Comparison of ENCODE assay signal across 11 cellular contexts in the genomic region with DNA sequence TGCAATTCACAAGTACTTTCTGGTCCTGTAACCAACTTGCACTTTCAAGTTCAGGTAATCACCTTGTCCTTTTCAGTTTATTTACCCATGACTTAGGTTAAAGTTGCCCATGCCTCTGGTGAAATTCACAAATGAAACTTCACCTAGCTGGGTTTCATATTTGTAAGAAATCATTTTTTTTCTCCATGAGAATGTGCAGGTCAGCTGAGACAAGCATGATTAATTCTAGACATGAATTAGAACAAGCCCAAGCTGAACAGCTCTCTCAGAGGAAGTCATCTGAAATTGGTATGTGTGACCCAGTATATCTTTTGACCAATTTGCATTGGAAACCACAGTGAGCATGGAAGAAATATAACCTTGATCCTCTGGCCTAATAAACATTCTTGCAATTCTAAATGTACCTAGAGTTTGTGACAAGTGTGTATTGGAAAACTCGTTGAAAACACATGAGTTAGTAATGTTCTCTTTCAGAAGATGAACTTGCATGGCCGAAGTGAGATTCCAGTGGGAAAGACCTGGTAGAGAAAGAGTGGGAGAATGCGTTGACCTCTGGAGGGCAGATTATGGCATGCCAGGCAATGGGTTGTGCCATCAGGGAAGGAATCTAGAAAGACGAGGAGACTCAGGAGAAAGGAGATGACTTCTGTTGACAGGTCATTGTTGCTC.
DNase-seq lines count a peak whose midpoint lies in the region; ATAC-seq and TF ChIP-seq lines count a peak whose summit lies in the region.
"Had no signal": no experiment of that assay in that cellular context is flagged by ENCODE, and none has a peak within 500 bp of the region (broad histone marks: within the 10 kb centered on the region; RNA-seq: fewer than 3 reads in every experiment).

No MANE protein-coding gene starts in this region.

- no peaks in the 10 kb centered on the region for H3K36me3 ChIP-seq in mucosa of rectum (ENCODE audit: control insufficient read depth in 2 of 2, insufficient read depth in 2 of 2, low read length in 2 of 2)
- no peaks in the 10 kb centered on the region for H3K36me3 ChIP-seq in A673 (ENCODE audit: insufficient read depth, low read length, poor library complexity, severe bottlenecking)
- H3K36me3 ChIP-seq: SJSA1 had no signal

- H3K4me1 ChIP-seq in mucosa of rectum (ENCODE audit: control insufficient read depth in 2 of 2, insufficient read depth in 2 of 2, low read length in 2 of 2) = peaks cover 15 to 18% of the 10 kb centered on the region in 2 donors
- H3K4me1 ChIP-seq in A673 (ENCODE audit: insufficient read depth, low read length, poor library complexity, severe bottlenecking) = peaks cover 11% of the 10 kb centered on the region

- POLR2A ChIA-PET in A673 (lab: Charles Lee; ENCODE audit: low non-redundant PET) = no interaction called here

- H3K9me3 ChIP-seq in mucosa of rectum (ENCODE audit: control insufficient read depth in 2 of 2, low read length in 2 of 2) (no peaks in the 10 kb centered on the region), A673 (ENCODE audit: low read depth, low read length, poor library complexity, severe bottlenecking) (no peaks in the 10 kb centered on the region)
- H3K9me3 ChIP-seq: SJSA1 had no signal

- H3K27ac ChIP-seq in mucosa of rectum (ENCODE audit: low read depth in 2 of 2, low read length in 2 of 2) (peak overlapping the region; percentile 69 to 76), A673 (ENCODE audit: low read depth, low read length, poor library complexity, severe bottlenecking) (no peak overlapping the region)
- H3K27ac ChIP-seq: BLaER1 treated with 17β-estradiol and CSF1 and Interleukin-3, amounts not matched to agents 10 nM and 100 nM; SJSA1 had no signal

- ATAC-seq in GM21390 (IDR thresholded peaks at IDR 0.05; ENCODE audit: unreplicated experiment) (peak; percentile 76), HG03457 (IDR thresholded peaks at IDR 0.05; ENCODE audit: unreplicated experiment) (peak; percentile 61)

- no peaks in the 10 kb centered on the region for H3K27me3 ChIP-seq in mucosa of rectum (ENCODE audit: control insufficient read depth in 2 of 2, insufficient read depth in 2 of 2, low read length in 2 of 2)
- no peaks in the 10 kb centered on the region for H3K27me3 ChIP-seq in A673 (replicated peaks; ENCODE audit: insufficient read depth, low read depth, low read length, poor library complexity)
- H3K27me3 ChIP-seq: BLaER1 treated with 17β-estradiol and CSF1 and Interleukin-3, amounts not matched to agents 10 nM and 100 nM; SJSA1 had no signal

- BruUV-seq in A673 (replicated peaks; lab: Mats Ljungman, UMichigan) = no TSS peak

- intact Hi-C loops in A673 (cut with micrococcal nuclease; ENCODE audit: unreplicated experiment) (no loop called here), posterior cingulate gyrus (cut with DNase I) (no loop called here)

- TF ChIP-seq CTCF in GM12864 (IDR thresholded peaks at IDR 0.05; ENCODE audit: low read depth, low read length, missing control alignments) (no peak), A673 (conservative IDR thresholded peaks at IDR 0.05; ENCODE audit: low read depth, low read length) (no peak)

- no peak overlapping the region for H3K9ac ChIP-seq in mucosa of rectum (ENCODE audit: low read depth in 1 of 2, low read length in 2 of 2)
- H3K9ac ChIP-seq: BLaER1 treated with 17β-estradiol and CSF1 and Interleukin-3, amounts not matched to agents 10 nM and 100 nM had no signal

- DNase-seq in GM12864 (ENCODE audit: low read depth) (peak; percentile 70), A673 (ENCODE audit: low spot score) (no peak), posterior cingulate gyrus (no peak), NCI-H748 treated with DMSO at 0.1 percent for 48 hours (lab: John Stamatoyannopoulos, UW) (no peak)
- DNase-seq in stimulated activated CD4-positive, alpha-beta T cell treated with anti-CD3 and anti-CD28 coated beads, Interleukin-12 subunit alpha, Interleukin-12 subunit beta, amount 100 ng/mL, for 4 hours = no peak

- H3K4me3 ChIP-seq in GM12864 (ENCODE audit: low read depth, low read length) = no peak overlapping the region
- H3K4me3 ChIP-seq in mucosa of rectum (ENCODE audit: low read length in 2 of 2) = no peak overlapping the region
- no peak overlapping the region for H3K4me3 ChIP-seq in A673 (ENCODE audit: low read depth, low read length, poor library complexity, severe bottlenecking)
- H3K4me3 ChIP-seq: BLaER1 treated with 17β-estradiol and CSF1 and Interleukin-3, amounts not matched to agents 10 nM and 100 nM; SJSA1; smooth muscle cell had no signal

- CTCF ChIA-PET in A673 (lab: Charles Lee) = no interaction called here
